2 cellular contexts compared by ENCODE assay signal in the genomic region with DNA sequence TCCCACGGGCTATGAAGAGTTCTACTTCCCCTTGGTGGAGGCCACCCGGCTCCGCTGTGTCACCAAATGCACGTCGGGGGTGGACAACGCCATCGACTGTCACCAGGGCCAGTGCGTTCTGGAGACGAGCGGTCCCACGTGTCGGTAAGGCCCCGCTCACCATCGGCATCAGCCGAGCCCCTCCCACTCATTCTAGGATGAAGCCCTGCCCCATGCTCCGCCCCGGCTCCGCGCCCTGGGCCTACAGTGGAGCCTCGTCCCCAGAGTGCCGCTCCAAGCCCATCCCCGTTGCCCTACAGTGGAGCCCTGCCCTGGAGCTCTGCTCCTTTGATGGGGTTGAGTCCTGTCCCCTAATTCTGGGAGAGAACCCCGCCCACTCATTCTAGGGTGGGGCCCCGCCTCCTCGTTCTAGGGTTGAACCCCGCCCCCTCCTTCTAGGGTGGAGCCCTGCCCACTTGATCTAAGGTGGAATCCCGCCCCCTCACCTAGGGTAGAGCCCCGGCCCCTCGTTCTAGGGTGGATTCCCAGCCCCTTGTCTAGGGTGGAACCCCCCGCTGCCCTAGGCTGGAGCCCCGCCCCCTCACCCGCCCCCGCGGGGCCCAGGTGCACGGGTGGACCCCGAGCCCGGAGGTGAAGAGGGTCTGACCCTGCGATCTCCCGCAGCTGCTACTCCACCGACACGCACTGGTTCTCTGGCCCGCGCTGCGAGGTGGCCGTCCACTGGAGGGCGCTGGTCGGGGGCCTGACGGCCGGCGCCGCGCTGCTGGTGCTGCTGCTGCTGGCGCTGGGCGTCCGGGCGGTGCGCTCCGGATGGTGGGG.
A peak's percentile ranks its signal among the peaks of the same experiment; 100 is the strongest.
TF ChIP-seq lines count a peak whose summit lies in the region.

No MANE protein-coding gene starts in this region.

TF ChIP-seq in SK-N-SH, 30 proteins besides CTCF, POLR2A, EP300 and RAD21:
- TF ChIP-seq MEF2A (IDR thresholded peaks at IDR 0.05; ENCODE audit: borderline replicate concordance, low read depth), result no peak
- TF ChIP-seq, protein P1, sequence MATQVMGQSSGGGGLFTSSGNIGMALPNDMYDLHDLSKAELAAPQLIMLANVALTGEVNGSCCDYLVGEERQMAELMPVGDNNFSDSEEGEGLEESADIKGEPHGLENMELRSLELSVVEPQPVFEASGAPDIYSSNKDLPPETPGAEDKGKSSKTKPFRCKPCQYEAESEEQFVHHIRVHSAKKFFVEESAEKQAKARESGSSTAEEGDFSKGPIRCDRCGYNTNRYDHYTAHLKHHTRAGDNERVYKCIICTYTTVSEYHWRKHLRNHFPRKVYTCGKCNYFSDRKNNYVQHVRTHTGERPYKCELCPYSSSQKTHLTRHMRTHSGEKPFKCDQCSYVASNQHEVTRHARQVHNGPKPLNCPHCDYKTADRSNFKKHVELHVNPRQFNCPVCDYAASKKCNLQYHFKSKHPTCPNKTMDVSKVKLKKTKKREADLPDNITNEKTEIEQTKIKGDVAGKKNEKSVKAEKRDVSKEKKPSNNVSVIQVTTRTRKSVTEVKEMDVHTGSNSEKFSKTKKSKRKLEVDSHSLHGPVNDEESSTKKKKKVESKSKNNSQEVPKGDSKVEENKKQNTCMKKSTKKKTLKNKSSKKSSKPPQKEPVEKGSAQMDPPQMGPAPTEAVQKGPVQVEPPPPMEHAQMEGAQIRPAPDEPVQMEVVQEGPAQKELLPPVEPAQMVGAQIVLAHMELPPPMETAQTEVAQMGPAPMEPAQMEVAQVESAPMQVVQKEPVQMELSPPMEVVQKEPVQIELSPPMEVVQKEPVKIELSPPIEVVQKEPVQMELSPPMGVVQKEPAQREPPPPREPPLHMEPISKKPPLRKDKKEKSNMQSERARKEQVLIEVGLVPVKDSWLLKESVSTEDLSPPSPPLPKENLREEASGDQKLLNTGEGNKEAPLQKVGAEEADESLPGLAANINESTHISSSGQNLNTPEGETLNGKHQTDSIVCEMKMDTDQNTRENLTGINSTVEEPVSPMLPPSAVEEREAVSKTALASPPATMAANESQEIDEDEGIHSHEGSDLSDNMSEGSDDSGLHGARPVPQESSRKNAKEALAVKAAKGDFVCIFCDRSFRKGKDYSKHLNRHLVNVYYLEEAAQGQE (IDR thresholded peaks at IDR 0.05; ENCODE audit: low read depth, low read length), result peak; percentile 70; the same call in 1 of the 2 replicates
- no peak for TF ChIP-seq FOXM1 (IDR thresholded peaks at IDR 0.05; ENCODE audit: low read depth)
- TF ChIP-seq SIN3A (IDR thresholded peaks at IDR 0.05; ENCODE audit: borderline replicate concordance, low read depth, low read length), result peak; percentile 36; the same call in 1 of the 2 replicates
- peak; percentile 92 for TF ChIP-seq SMC3 (IDR thresholded peaks at IDR 0.05; ENCODE audit: low read depth, low read length)
- TF ChIP-seq, protein P2, sequence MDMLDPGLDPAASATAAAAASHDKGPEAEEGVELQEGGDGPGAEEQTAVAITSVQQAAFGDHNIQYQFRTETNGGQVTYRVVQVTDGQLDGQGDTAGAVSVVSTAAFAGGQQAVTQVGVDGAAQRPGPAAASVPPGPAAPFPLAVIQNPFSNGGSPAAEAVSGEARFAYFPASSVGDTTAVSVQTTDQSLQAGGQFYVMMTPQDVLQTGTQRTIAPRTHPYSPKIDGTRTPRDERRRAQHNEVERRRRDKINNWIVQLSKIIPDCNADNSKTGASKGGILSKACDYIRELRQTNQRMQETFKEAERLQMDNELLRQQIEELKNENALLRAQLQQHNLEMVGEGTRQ (IDR thresholded peaks at IDR 0.05; ENCODE audit: borderline replicate concordance, low read depth, low read length), result no peak
- TF ChIP-seq EZH2phosphoT487 (IDR thresholded peaks at IDR 0.05; ENCODE audit: borderline replicate concordance, low read depth), result no peak
- no peak for TF ChIP-seq RFX5 (IDR thresholded peaks at IDR 0.05; ENCODE audit: low read length)
- no peak for TF ChIP-seq NFIC (IDR thresholded peaks at IDR 0.05; ENCODE audit: borderline replicate concordance)

TF ChIP-seq in K562, 482 proteins besides CTCF, POLR2A, EP300 and RAD21 (continues in another document):
- peak; percentile 55 for TF ChIP-seq RBFOX2 (IDR thresholded peaks at IDR 0.05; ENCODE audit: low read depth, low read length)
- TF ChIP-seq JUND (IDR thresholded peaks at IDR 0.05; ENCODE audit: borderline replicate concordance, low read depth, low read length), result peak; percentile 71
- peak; percentile 41; the same call in 1 of the 3 replicates for TF ChIP-seq JUND (tag; IDR thresholded peaks at IDR 0.05; ENCODE audit: borderline replicate concordance, low read depth, low read length)
- TF ChIP-seq, protein P3, sequence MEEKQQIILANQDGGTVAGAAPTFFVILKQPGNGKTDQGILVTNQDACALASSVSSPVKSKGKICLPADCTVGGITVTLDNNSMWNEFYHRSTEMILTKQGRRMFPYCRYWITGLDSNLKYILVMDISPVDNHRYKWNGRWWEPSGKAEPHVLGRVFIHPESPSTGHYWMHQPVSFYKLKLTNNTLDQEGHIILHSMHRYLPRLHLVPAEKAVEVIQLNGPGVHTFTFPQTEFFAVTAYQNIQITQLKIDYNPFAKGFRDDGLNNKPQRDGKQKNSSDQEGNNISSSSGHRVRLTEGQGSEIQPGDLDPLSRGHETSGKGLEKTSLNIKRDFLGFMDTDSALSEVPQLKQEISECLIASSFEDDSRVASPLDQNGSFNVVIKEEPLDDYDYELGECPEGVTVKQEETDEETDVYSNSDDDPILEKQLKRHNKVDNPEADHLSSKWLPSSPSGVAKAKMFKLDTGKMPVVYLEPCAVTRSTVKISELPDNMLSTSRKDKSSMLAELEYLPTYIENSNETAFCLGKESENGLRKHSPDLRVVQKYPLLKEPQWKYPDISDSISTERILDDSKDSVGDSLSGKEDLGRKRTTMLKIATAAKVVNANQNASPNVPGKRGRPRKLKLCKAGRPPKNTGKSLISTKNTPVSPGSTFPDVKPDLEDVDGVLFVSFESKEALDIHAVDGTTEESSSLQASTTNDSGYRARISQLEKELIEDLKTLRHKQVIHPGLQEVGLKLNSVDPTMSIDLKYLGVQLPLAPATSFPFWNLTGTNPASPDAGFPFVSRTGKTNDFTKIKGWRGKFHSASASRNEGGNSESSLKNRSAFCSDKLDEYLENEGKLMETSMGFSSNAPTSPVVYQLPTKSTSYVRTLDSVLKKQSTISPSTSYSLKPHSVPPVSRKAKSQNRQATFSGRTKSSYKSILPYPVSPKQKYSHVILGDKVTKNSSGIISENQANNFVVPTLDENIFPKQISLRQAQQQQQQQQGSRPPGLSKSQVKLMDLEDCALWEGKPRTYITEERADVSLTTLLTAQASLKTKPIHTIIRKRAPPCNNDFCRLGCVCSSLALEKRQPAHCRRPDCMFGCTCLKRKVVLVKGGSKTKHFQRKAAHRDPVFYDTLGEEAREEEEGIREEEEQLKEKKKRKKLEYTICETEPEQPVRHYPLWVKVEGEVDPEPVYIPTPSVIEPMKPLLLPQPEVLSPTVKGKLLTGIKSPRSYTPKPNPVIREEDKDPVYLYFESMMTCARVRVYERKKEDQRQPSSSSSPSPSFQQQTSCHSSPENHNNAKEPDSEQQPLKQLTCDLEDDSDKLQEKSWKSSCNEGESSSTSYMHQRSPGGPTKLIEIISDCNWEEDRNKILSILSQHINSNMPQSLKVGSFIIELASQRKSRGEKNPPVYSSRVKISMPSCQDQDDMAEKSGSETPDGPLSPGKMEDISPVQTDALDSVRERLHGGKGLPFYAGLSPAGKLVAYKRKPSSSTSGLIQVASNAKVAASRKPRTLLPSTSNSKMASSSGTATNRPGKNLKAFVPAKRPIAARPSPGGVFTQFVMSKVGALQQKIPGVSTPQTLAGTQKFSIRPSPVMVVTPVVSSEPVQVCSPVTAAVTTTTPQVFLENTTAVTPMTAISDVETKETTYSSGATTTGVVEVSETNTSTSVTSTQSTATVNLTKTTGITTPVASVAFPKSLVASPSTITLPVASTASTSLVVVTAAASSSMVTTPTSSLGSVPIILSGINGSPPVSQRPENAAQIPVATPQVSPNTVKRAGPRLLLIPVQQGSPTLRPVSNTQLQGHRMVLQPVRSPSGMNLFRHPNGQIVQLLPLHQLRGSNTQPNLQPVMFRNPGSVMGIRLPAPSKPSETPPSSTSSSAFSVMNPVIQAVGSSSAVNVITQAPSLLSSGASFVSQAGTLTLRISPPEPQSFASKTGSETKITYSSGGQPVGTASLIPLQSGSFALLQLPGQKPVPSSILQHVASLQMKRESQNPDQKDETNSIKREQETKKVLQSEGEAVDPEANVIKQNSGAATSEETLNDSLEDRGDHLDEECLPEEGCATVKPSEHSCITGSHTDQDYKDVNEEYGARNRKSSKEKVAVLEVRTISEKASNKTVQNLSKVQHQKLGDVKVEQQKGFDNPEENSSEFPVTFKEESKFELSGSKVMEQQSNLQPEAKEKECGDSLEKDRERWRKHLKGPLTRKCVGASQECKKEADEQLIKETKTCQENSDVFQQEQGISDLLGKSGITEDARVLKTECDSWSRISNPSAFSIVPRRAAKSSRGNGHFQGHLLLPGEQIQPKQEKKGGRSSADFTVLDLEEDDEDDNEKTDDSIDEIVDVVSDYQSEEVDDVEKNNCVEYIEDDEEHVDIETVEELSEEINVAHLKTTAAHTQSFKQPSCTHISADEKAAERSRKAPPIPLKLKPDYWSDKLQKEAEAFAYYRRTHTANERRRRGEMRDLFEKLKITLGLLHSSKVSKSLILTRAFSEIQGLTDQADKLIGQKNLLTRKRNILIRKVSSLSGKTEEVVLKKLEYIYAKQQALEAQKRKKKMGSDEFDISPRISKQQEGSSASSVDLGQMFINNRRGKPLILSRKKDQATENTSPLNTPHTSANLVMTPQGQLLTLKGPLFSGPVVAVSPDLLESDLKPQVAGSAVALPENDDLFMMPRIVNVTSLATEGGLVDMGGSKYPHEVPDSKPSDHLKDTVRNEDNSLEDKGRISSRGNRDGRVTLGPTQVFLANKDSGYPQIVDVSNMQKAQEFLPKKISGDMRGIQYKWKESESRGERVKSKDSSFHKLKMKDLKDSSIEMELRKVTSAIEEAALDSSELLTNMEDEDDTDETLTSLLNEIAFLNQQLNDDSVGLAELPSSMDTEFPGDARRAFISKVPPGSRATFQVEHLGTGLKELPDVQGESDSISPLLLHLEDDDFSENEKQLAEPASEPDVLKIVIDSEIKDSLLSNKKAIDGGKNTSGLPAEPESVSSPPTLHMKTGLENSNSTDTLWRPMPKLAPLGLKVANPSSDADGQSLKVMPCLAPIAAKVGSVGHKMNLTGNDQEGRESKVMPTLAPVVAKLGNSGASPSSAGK (IDR thresholded peaks at IDR 0.05), result peak; percentile 71
- peak; percentile 69 for TF ChIP-seq BHLHE40 (IDR thresholded peaks at IDR 0.05; ENCODE audit: low read length)
- peak; percentile 86 for TF ChIP-seq MYC (IDR thresholded peaks at IDR 0.05; ENCODE audit: low read depth, low read length)
- no peak for TF ChIP-seq MYC (CRISPR knock-in tag; IDR thresholded peaks at IDR 0.05; ENCODE audit: borderline replicate concordance, low read depth)
- TF ChIP-seq, protein P4, sequence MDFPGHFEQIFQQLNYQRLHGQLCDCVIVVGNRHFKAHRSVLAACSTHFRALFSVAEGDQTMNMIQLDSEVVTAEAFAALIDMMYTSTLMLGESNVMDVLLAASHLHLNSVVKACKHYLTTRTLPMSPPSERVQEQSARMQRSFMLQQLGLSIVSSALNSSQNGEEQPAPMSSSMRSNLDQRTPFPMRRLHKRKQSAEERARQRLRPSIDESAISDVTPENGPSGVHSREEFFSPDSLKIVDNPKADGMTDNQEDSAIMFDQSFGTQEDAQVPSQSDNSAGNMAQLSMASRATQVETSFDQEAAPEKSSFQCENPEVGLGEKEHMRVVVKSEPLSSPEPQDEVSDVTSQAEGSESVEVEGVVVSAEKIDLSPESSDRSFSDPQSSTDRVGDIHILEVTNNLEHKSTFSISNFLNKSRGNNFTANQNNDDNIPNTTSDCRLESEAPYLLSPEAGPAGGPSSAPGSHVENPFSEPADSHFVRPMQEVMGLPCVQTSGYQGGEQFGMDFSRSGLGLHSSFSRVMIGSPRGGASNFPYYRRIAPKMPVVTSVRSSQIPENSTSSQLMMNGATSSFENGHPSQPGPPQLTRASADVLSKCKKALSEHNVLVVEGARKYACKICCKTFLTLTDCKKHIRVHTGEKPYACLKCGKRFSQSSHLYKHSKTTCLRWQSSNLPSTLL (IDR thresholded peaks at IDR 0.05), result no peak
- TF ChIP-seq, protein P5, sequence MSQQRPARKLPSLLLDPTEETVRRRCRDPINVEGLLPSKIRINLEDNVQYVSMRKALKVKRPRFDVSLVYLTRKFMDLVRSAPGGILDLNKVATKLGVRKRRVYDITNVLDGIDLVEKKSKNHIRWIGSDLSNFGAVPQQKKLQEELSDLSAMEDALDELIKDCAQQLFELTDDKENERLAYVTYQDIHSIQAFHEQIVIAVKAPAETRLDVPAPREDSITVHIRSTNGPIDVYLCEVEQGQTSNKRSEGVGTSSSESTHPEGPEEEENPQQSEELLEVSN (IDR thresholded peaks at IDR 0.05; ENCODE audit: borderline replicate concordance in 1 of 2, extremely low read depth in 1 of 2, insufficient read depth in 1 of 2, insufficient read length in 1 of 2, low read depth in 1 of 2, low read length in 1 of 2, poor library complexity in 1 of 2, severe bottlenecking in 1 of 2), result peak; percentile 71 to 92
- peak; percentile 61 for TF ChIP-seq TBP (optimal IDR thresholded peaks at IDR 0.05; ENCODE audit: low read depth, low read length)
- peak; percentile 86 for TF ChIP-seq HMGN3 (IDR thresholded peaks at IDR 0.05; ENCODE audit: borderline replicate concordance, extremely low read depth, insufficient read length, low read depth, low read length)
- TF ChIP-seq, protein P6, sequence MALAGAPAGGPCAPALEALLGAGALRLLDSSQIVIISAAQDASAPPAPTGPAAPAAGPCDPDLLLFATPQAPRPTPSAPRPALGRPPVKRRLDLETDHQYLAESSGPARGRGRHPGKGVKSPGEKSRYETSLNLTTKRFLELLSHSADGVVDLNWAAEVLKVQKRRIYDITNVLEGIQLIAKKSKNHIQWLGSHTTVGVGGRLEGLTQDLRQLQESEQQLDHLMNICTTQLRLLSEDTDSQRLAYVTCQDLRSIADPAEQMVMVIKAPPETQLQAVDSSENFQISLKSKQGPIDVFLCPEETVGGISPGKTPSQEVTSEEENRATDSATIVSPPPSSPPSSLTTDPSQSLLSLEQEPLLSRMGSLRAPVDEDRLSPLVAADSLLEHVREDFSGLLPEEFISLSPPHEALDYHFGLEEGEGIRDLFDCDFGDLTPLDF (CRISPR knock-in tag; IDR thresholded peaks at IDR 0.05), result peak; percentile 52; the same call in 1 of the 2 replicates
- peak; percentile 51 for TF ChIP-seq RBM25 (IDR thresholded peaks at IDR 0.05; ENCODE audit: low read depth, low read length, severe bottlenecking)
- TF ChIP-seq, protein P7, sequence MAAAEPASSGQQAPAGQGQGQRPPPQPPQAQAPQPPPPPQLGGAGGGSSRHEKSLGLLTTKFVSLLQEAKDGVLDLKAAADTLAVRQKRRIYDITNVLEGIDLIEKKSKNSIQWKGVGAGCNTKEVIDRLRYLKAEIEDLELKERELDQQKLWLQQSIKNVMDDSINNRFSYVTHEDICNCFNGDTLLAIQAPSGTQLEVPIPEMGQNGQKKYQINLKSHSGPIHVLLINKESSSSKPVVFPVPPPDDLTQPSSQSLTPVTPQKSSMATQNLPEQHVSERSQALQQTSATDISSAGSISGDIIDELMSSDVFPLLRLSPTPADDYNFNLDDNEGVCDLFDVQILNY (CRISPR knock-in tag; IDR thresholded peaks at IDR 0.05), result no peak
- 0 out of 2 replicates have a peak, but pooled peaks have one; percentile 19 for TF ChIP-seq ZEB2 (IDR thresholded peaks at IDR 0.05)
- peak; percentile 73 for TF ChIP-seq CHD4 (IDR thresholded peaks at IDR 0.05; ENCODE audit: insufficient read depth, insufficient replicate concordance, low read depth, low read length, poor library complexity, severe bottlenecking)
- no peak for TF ChIP-seq SLC30A9 (CRISPR knock-in tag; IDR thresholded peaks at IDR 0.05)
